Comparison of ENCODE assay signal across 8 cellular contexts in genomic region chr11:74672956-74673895, GRCh38.
DNase-seq lines count a peak whose midpoint lies in the region; ATAC-seq lines count a peak whose summit lies in the region.

No MANE protein-coding gene starts in this region.

- no peak overlapping the region for H3K4me3 ChIP-seq in adipocyte (ENCODE audit: low read length)

- no peaks in the 10 kb centered on the region for H3K27me3 ChIP-seq in adipocyte (replicated peaks; ENCODE audit: control insufficient read depth, insufficient read depth, low read length)

- ATAC-seq in GM18511 (IDR thresholded peaks at IDR 0.05; ENCODE audit: unreplicated experiment) (no peak), GM19035 (IDR thresholded peaks at IDR 0.05; ENCODE audit: unreplicated experiment) (no peak), HG03108 (IDR thresholded peaks at IDR 0.05; ENCODE audit: unreplicated experiment) (no peak)

- H3K9ac ChIP-seq in adipocyte (ENCODE audit: low read length): no peak overlapping the region

- H3K36me3 ChIP-seq in adipocyte (ENCODE audit: control insufficient read depth, insufficient read depth, low read length, severe bottlenecking): no peaks in the 10 kb centered on the region

- H3K27ac ChIP-seq in substantia nigra (ENCODE audit: low read depth, low read length, poor library complexity, severe bottlenecking): peak overlapping the region; percentile 83

- no peaks in the 10 kb centered on the region for H3K9me3 ChIP-seq in adipocyte (ENCODE audit: control insufficient read depth, low read length)

- H3K4me1 ChIP-seq in adipocyte (ENCODE audit: control insufficient read depth, insufficient read depth, low read length): peaks cover 27% of the 10 kb centered on the region

- DNase-seq in HPDE6-E6E7 (ENCODE audit: extremely low spot score) (peak; percentile 62), adipocyte (ENCODE audit: low read depth) (peak; percentile 94), hepatic stellate cell (ENCODE audit: low spot score) (peak; percentile 95), substantia nigra (lab: John Stamatoyannopoulos, UW) (peak in 14 of 49 donors; percentile 13 to 94 (median 26))
- DNase-seq in activated naive CD4-positive, alpha-beta T cell treated with anti-CD3 and anti-CD28 coated beads, Interleukin-2, amount 50 U/mL, for 16 hours: no peak
